Comparison of ENCODE assay signal across 31 cellular contexts in the genomic region with DNA sequence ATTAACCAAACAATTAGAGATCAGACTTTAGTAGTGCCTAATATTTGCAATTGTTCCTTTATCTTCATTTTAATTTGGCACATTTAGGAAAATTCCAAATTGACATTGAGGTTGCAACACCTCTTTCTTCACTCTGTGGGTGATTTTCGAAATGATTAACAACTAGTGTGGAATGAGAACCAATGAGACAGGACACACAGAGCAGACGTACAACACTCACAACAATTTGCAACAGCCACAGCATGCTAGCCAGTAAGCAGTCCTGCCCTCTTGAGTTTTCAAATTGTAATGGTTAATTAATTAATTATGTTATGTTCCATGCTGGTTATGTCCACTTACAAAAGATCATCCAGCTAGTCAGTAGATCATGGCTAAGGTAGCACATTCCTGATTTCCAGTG.
"Had no signal": no experiment of that assay in that cellular context is flagged by ENCODE, and none has a peak within 500 bp of the region (broad histone marks: within the 10 kb centered on the region; RNA-seq: fewer than 3 reads in every experiment).

No MANE protein-coding gene starts in this region.

- H3K27me3 ChIP-seq: brain microvascular endothelial cell, MG63, SJSA1 had no signal

- H3K27ac ChIP-seq: brain microvascular endothelial cell, SJSA1 had no signal

- H3K4me2 ChIP-seq: SK-N-SH had no signal

- H3K9me3 ChIP-seq: MG63, SJSA1, SK-N-SH had no signal

- DNase-seq: activated CD4-positive, alpha-beta memory T cell treated with anti-CD3 and anti-CD28 coated beads for 36 hours; activated CD4-positive, alpha-beta T cell treated with anti-CD3 and anti-CD28 coated beads for 36 hours; activated CD4-positive, alpha-beta T cell treated with anti-CD3 and anti-CD28 coated beads, Interleukin-2, amount 10 ng/mL, durations not matched to agents 7 days and 5 days; activated CD8-positive, alpha-beta memory T cell treated with anti-CD3 and anti-CD28 coated beads, Interleukin-2, amount 50 U/mL, for 4 hours; activated effector memory CD4-positive, alpha-beta T cell treated with Interleukin-2 at 50 U/mL for 16 hours; activated naive CD4-positive, alpha-beta T cell treated with anti-CD3 and anti-CD28 coated beads, Interleukin-2, amount 10 ng/mL, durations not matched to agents 7 days and 5 days; activated naive CD8-positive, alpha-beta T cell treated with anti-CD3 and anti-CD28 coated beads, Interleukin-2, amount 50 U/mL, for 24 hours; activated T-cell treated with anti-CD3 and anti-CD28 coated beads, Interleukin-2, amount 50 U/mL, for 48 hours; amniotic stem cell; aorta; brain microvascular endothelial cell; central memory CD4-positive, alpha-beta T cell; Karpas-422; KBM-7; MG63; NCI-H1048; NCI-H1105 treated with DMSO at 0.1 percent for 48 hours; NCI-H1436; NCI-H1694; NCI-H1930; NCI-H2081 treated with DMSO at 0.1 percent for 48 hours; NCI-H510A; NCI-H526; NCI-H748 treated with DMSO at 0.1 percent for 48 hours; NK-92 treated with Interleukin-12 subunit alpha and Interleukin-12 subunit beta, amount 100 ng/mL, for 24 hours; OCI-M1; Right ventricle myocardium superior; SK-N-SH had no signal

- ATAC-seq: activated CD4-positive, alpha-beta T cell treated with anti-CD3 and anti-CD28 coated beads for 36 hours; activated CD4-positive, CD25-positive, alpha-beta regulatory T cell treated with anti-CD3 and anti-CD28 coated beads, Interleukin-2, amount 50 U/mL, for 24 hours; activated naive CD8-positive, alpha-beta T cell treated with anti-CD3 and anti-CD28 coated beads, Interleukin-2, amount 50 U/mL, for 24 hours; WTC11 had no signal

- H3K4me3 ChIP-seq: MG63, SJSA1 had no signal

- H3K4me1 ChIP-seq: SJSA1 had no signal

- H3K36me3 ChIP-seq: brain microvascular endothelial cell, MG63, SJSA1 had no signal

- H3K9ac ChIP-seq: SK-N-SH had no signal
